1 cellular context compared by ENCODE assay signal in genomic region chr15:33310481-33311311, GRCh38.
A peak's percentile ranks its signal among the peaks of the same experiment; 100 is the strongest.
TF ChIP-seq lines count a peak whose summit lies in the region.

Gene RYR3 (plus strand): TSS chr15:33310967. CDS start chr15:33311046, 79 bp downstream.

TF ChIP-seq in H1, 55 proteins besides CTCF, POLR2A, EP300 and RAD21:
- no peak for TF ChIP-seq SAP30 (IDR thresholded peaks at IDR 0.05; ENCODE audit: insufficient read depth, insufficient replicate concordance, low read length)
- peak; percentile 24; the same call in 1 of the 2 replicates for TF ChIP-seq SRF (IDR thresholded peaks at IDR 0.05; ENCODE audit: low read depth, low read length)
- TF ChIP-seq USF2 (IDR thresholded peaks at IDR 0.05; ENCODE audit: low read length) = no peak
- no peak for TF ChIP-seq NANOG (IDR thresholded peaks at IDR 0.05; ENCODE audit: insufficient read depth, low read depth, low read length, poor library complexity, severe bottlenecking)
- no peak for TF ChIP-seq SIX5 (IDR thresholded peaks at IDR 0.05; ENCODE audit: low read depth, low read length)
- TF ChIP-seq POU5F1 (IDR thresholded peaks at IDR 0.05; ENCODE audit: low read depth, low read length) = no peak
- TF ChIP-seq CHD7 (IDR thresholded peaks at IDR 0.05; ENCODE audit: insufficient replicate concordance, low read length) = no peak
- TF ChIP-seq SP2 (IDR thresholded peaks at IDR 0.05; ENCODE audit: low read length) = no peak
- TF ChIP-seq CBX8 (IDR thresholded peaks at IDR 0.05; ENCODE audit: borderline replicate concordance, low read depth, low read length) = no peak
- TF ChIP-seq EGR1 (IDR thresholded peaks at IDR 0.05; ENCODE audit: borderline replicate concordance, low read depth, low read length) = peak; percentile 60; the same call in 1 of the 2 replicates
- TF ChIP-seq RFX5 (IDR thresholded peaks at IDR 0.05; ENCODE audit: borderline replicate concordance, low read depth, low read length) = no peak
- TF ChIP-seq JUND (IDR thresholded peaks at IDR 0.05; ENCODE audit: low read length) = no peak
- 0 out of 2 replicates have a peak, but pooled peaks have one; percentile 26 for TF ChIP-seq PHF8 (conservative IDR thresholded peaks at IDR 0.05; ENCODE audit: low read depth, low read length)
- no peak for TF ChIP-seq HDAC2 (IDR thresholded peaks at IDR 0.05; ENCODE audit: borderline replicate concordance in 1 of 2, low read depth in 2 of 2, low read length in 2 of 2)
- TF ChIP-seq E2F6 (IDR thresholded peaks at IDR 0.05) = peak; percentile 50; the same call in 1 of the 2 replicates
- TF ChIP-seq ATF2 (IDR thresholded peaks at IDR 0.05; ENCODE audit: low read length) = no peak
- no peak for TF ChIP-seq BCL11A (IDR thresholded peaks at IDR 0.05; ENCODE audit: low read depth in 2 of 2, low read length in 2 of 2)
- no peak for TF ChIP-seq CREB1 (IDR thresholded peaks at IDR 0.05)
- peak; percentile 61 for TF ChIP-seq MAX (IDR thresholded peaks at IDR 0.05)
- no peak for TF ChIP-seq YY1 (IDR thresholded peaks at IDR 0.05; ENCODE audit: low read depth, low read length)
- TF ChIP-seq KDM5A (IDR thresholded peaks at IDR 0.05; ENCODE audit: low read length) = no peak
- no peak for TF ChIP-seq SP4 (IDR thresholded peaks at IDR 0.05; ENCODE audit: low read length)
- peak; percentile 14; the same call in 1 of the 2 replicates for TF ChIP-seq TAF1 (IDR thresholded peaks at IDR 0.05; ENCODE audit: low read depth, low read length)
- TF ChIP-seq FOSL1 (IDR thresholded peaks at IDR 0.05; ENCODE audit: insufficient read depth, low read depth, low read length) = no peak
- no peak for TF ChIP-seq SP1 (IDR thresholded peaks at IDR 0.05; ENCODE audit: low read depth, low read length)
- TF ChIP-seq NRF1 (IDR thresholded peaks at IDR 0.05; ENCODE audit: low read depth, low read length) = no peak
- peak; percentile 18 for TF ChIP-seq ASH2L (IDR thresholded peaks at IDR 0.05; ENCODE audit: low read length)
- no peak for TF ChIP-seq RNF2 (IDR thresholded peaks at IDR 0.05; ENCODE audit: borderline replicate concordance, low read depth, low read length, missing control alignments, poor library complexity, severe bottlenecking)
- TF ChIP-seq GTF2F1 (IDR thresholded peaks at IDR 0.05; ENCODE audit: borderline replicate concordance, low read depth, low read length) = no peak
- no peak for TF ChIP-seq POLR2AphosphoS5 (IDR thresholded peaks at IDR 0.05; ENCODE audit: low read depth, low read length)
- TF ChIP-seq BACH1 (IDR thresholded peaks at IDR 0.05; ENCODE audit: low read length) = no peak
- TF ChIP-seq RBBP5 (IDR thresholded peaks at IDR 0.05; ENCODE audit: borderline replicate concordance, low read depth, low read length) = no peak
- TF ChIP-seq TBP (IDR thresholded peaks at IDR 0.05; ENCODE audit: low read depth, low read length) = no peak
- no peak for TF ChIP-seq RXRA (IDR thresholded peaks at IDR 0.05; ENCODE audit: insufficient read depth, low read depth, low read length)
- no peak for TF ChIP-seq CTBP2 (IDR thresholded peaks at IDR 0.05; ENCODE audit: borderline replicate concordance, insufficient read depth, insufficient read length, low read length)
- no peak for TF ChIP-seq KDM1A (IDR thresholded peaks at IDR 0.05; ENCODE audit: borderline replicate concordance, low read length)
- TF ChIP-seq CHD1 (IDR thresholded peaks at IDR 0.05; ENCODE audit: low read depth, low read length) = no peak
- TF ChIP-seq TCF12 (IDR thresholded peaks at IDR 0.05; ENCODE audit: low read depth, low read length) = no peak
- no peak for TF ChIP-seq CHD2 (IDR thresholded peaks at IDR 0.05; ENCODE audit: low read length)
- no peak for TF ChIP-seq GABPA (IDR thresholded peaks at IDR 0.05; ENCODE audit: borderline replicate concordance, insufficient read depth, low read length)
- peak; percentile 89 for TF ChIP-seq SUZ12 (IDR thresholded peaks at IDR 0.05; ENCODE audit: low read length)
- TF ChIP-seq TAF7 (optimal IDR thresholded peaks at IDR 0.05; ENCODE audit: borderline replicate concordance, low read depth, low read length) = no peak
- TF ChIP-seq SIRT6 (IDR thresholded peaks at IDR 0.05; ENCODE audit: low read length) = no peak
- peak; percentile 97 for TF ChIP-seq KDM4A (IDR thresholded peaks at IDR 0.05; ENCODE audit: low read depth, low read length, severe bottlenecking)
- TF ChIP-seq CBX5 (IDR thresholded peaks at IDR 0.05; ENCODE audit: low read depth, low read length) = no peak
- no peak for TF ChIP-seq ZNF274 (IDR thresholded peaks at IDR 0.05; ENCODE audit: borderline replicate concordance, extremely low read depth, low read length)
- no peak for TF ChIP-seq MAFK (IDR thresholded peaks at IDR 0.05; ENCODE audit: low read depth, low read length)
- TF ChIP-seq SIN3A (conservative IDR thresholded peaks at IDR 0.05 in 1 of 2, IDR thresholded peaks at IDR 0.05 in 1 of 2; ENCODE audit: low read depth in 1 of 2, low read length in 2 of 2) = no peak
- TF ChIP-seq TEAD4 (IDR thresholded peaks at IDR 0.05; ENCODE audit: low read depth, low read length) = no peak
- no peak for TF ChIP-seq CEBPB (IDR thresholded peaks at IDR 0.05; ENCODE audit: low read depth, low read length)
- no peak for TF ChIP-seq JUN (IDR thresholded peaks at IDR 0.05; ENCODE audit: low read depth, low read length)
- TF ChIP-seq HDAC6 (IDR thresholded peaks at IDR 0.05; ENCODE audit: low read depth, low read length) = no peak
- no peak for TF ChIP-seq BRCA1 (IDR thresholded peaks at IDR 0.05; ENCODE audit: low read depth, low read length)
- no peak for TF ChIP-seq ATF3 (IDR thresholded peaks at IDR 0.05; ENCODE audit: insufficient read depth, low read depth, low read length)
- no peak for TF ChIP-seq EZH2 (IDR thresholded peaks at IDR 0.05; ENCODE audit: low read depth, low read length, severe bottlenecking)
